ENCODE assay signal across 8 cellular contexts in genomic region chr5:129852747-129853352, GRCh38. TPM values are rescaled to one million over a fixed set of nuclear protein-coding genes. Genes with fewer than 3 reads are reported as not detected.
DNase-seq lines count a peak whose midpoint lies in the region; ATAC-seq and TF ChIP-seq lines count a peak whose summit lies in the region.

No MANE protein-coding gene starts in this region.

- H3K27me3 Mint-ChIP-seq in WTC11 (ENCODE audit: low read depth) = no peaks in the 10 kb centered on the region

- CTCF ChIA-PET in WTC11 (lab: Charles Lee) = interaction anchor here (0.6 to 8.0 kb wide), 24 partner anchors 9 to 289 kb away, joined by 3 to 208 read pairs (median 4); no protein-coding TSS in a partner anchor

- H3K27ac Mint-ChIP-seq in WTC11 = no peak overlapping the region

- H3K4me3 Mint-ChIP-seq in WTC11 = no peak overlapping the region

- ATAC-seq in HG02623 (IDR thresholded peaks at IDR 0.05; ENCODE audit: unreplicated experiment) (peak; percentile 97), WTC11 (peak; percentile 99)

- POLR2A ChIA-PET in WTC11 (lab: Charles Lee) = no interaction called here

- DNase-seq in NCI-H524 (lab: John Stamatoyannopoulos, UW) = peak; percentile 50 to 60
- no peak for DNase-seq in NCI-H524 treated with DMSO at 0.1 percent for 48 hours (lab: John Stamatoyannopoulos, UW)
- DNase-seq in NCI-H1092 treated with DMSO at 0.1 percent for 48 hours (lab: John Stamatoyannopoulos, UW) = peak; percentile 2
- peak; percentile 91 for DNase-seq in WTC11 (ENCODE audit: low spot score)
- peak in 59 of 61 donors; percentile 0 to 85 (median 54) for DNase-seq in caudate nucleus (lab: John Stamatoyannopoulos, UW)
- peak; percentile 33 for DNase-seq in kidney glomerular epithelial cell (lab: John Stamatoyannopoulos, UW)
- DNase-seq in stimulated activated CD4-positive, alpha-beta T cell treated with anti-CD3 and anti-CD28 coated beads, Interleukin-2, amount 100 ng/mL, for 48 hours = peak; percentile 76 to 79

- H3K4me1 Mint-ChIP-seq in WTC11 = no peaks in the 10 kb centered on the region

- TF ChIP-seq CTCF in WTC11 (IDR thresholded peaks at IDR 0.05) = peak; percentile 88

- H3K9me3 Mint-ChIP-seq in WTC11 = no peaks in the 10 kb centered on the region

- H3K36me3 Mint-ChIP-seq in WTC11 = no peaks in the 10 kb centered on the region

- H3K27ac ChIP-seq in caudate nucleus (ENCODE audit: low read depth, low read length) = no peak overlapping the region

TF ChIP-seq in WTC11, 78 proteins besides CTCF, POLR2A, EP300 and RAD21:
- TF ChIP-seq FOXJ3 (CRISPR knock-in tag; IDR thresholded peaks at IDR 0.05; ENCODE audit: borderline replicate concordance) (no peak), ZNF512 (CRISPR knock-in tag; IDR thresholded peaks at IDR 0.05; ENCODE audit: borderline replicate concordance) (no peak), MAX (CRISPR knock-in tag; IDR thresholded peaks at IDR 0.05) (no peak), ZNF232 (CRISPR knock-in tag; IDR thresholded peaks at IDR 0.05) (no peak), SMAD3 (CRISPR knock-in tag; IDR thresholded peaks at IDR 0.05; ENCODE audit: borderline replicate concordance) (no peak), ATF6 (CRISPR knock-in tag; IDR thresholded peaks at IDR 0.05) (no peak), ARID4B (CRISPR knock-in tag; IDR thresholded peaks at IDR 0.05; ENCODE audit: borderline replicate concordance) (no peak), NFYB (CRISPR knock-in tag; conservative IDR thresholded peaks at IDR 0.05; ENCODE audit: low read depth) (no peak), SP1 (CRISPR knock-in tag; conservative IDR thresholded peaks at IDR 0.05) (no peak), NR1H2 (CRISPR knock-in tag; IDR thresholded peaks at IDR 0.05) (no peak)
- TF ChIP-seq, protein P1, sequence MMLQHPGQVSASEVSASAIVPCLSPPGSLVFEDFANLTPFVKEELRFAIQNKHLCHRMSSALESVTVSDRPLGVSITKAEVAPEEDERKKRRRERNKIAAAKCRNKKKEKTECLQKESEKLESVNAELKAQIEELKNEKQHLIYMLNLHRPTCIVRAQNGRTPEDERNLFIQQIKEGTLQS (CRISPR knock-in tag; conservative IDR thresholded peaks at IDR 0.05) = no peak

RNA-seq across cellular contexts. Expression of gene CHSY3, which starts 51.4 kb away (rescaled TPM):
- 0.98 to 1.3 TPM (median 1.1 TPM) in 3 replicates for total RNA-seq in WTC11 (2021)
